ENCODE assay signal across 7 cellular contexts in genomic region chr2:155372969-155373368, GRCh38.
DNase-seq lines count a peak whose midpoint lies in the region; ATAC-seq, FAIRE-seq and TF ChIP-seq lines count a peak whose summit lies in the region.

No MANE protein-coding gene starts in this region.

- no peaks in the 10 kb centered on the region for H3K4me1 Mint-ChIP-seq in HFFc6 (ENCODE audit: low read depth)

- TF ChIP-seq CTCF in HFFc6 (IDR thresholded peaks at IDR 0.05) = peak; percentile 49
- TF ChIP-seq CTCF in bronchial epithelial cell (IDR thresholded peaks at IDR 0.05; ENCODE audit: insufficient read depth, low read length, severe bottlenecking) = no peak

- H3K27me3 Mint-ChIP-seq in HFFc6 (ENCODE audit: insufficient read depth) = no peaks in the 10 kb centered on the region; the same call in none of the 2 replicates

- no peak overlapping the region for H3K27ac Mint-ChIP-seq in HFFc6

- DNase-seq in HFFc6 (no peak), NCI-H526 (lab: John Stamatoyannopoulos, UW) (peak; percentile 17 to 48), bronchial epithelial cell (ENCODE audit: low read depth) (peak; percentile 51), renal cortical epithelial cell (ENCODE audit: low read depth) (peak; percentile 39), T-helper 2 cell (no peak)

- no peak overlapping the region for H3K4me3 ChIP-seq in bronchial epithelial cell (ENCODE audit: low read depth, low read length)

- H3K4me3 Mint-ChIP-seq in HFFc6 = no peak overlapping the region

- FAIRE-seq in bronchial epithelial cell (lab: Jason Lieb, UNC) = no peak

- no peaks in the 10 kb centered on the region for H3K9me3 Mint-ChIP-seq in HFFc6

- no peaks in the 10 kb centered on the region for H3K36me3 Mint-ChIP-seq in HFFc6 (ENCODE audit: low read depth)

- H3K27me3 ChIP-seq in bronchial epithelial cell (ENCODE audit: control insufficient read depth, insufficient read depth, low read length) = no peaks in the 10 kb centered on the region

- no peaks in the 10 kb centered on the region for H3K36me3 ChIP-seq in bronchial epithelial cell (ENCODE audit: control insufficient read depth, insufficient read depth, low read length)

- ATAC-seq in GM21515 (IDR thresholded peaks at IDR 0.05; ENCODE audit: unreplicated experiment) (no peak), HG03432 (IDR thresholded peaks at IDR 0.05; ENCODE audit: unreplicated experiment) (no peak)

Comparison
In these comparisons a context has a peak if more than half of its experiments do, and no peak if none do; other contexts are left out.
1. DNase-seq: peak in NCI-H526 (2 of 2), bronchial epithelial cell (single experiment) and renal cortical epithelial cell (single experiment); none in HFFc6 (single experiment) and T-helper 2 cell (0 of 5).